In the genomic region with DNA sequence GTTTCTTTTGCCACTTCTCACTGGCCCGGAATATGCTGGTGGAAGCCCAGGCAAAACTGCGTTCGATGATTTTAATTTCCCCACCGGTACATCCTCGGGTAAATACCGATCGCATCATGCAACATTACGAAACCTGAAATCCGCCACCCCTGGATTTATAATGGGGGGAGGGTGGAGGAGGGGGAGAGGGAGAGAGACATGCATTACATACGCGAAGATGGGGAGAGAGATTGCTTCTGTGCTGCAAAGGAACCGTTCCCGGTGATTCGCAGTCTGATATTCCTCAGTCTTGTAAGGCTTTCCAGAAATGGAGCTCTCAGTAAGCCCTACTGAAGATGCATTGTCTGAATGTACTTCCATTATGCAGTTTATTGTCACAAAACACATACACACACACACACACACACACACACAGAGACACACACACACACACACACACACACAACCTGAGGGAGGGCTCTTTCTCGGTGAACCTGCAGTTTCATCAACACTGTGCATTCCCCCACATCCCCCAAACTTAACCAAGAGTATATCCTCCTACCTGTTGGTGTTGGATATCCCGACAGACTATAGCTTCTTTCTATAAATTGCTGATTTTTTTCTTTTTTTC, we compare ENCODE assay signal across 8 cellular contexts. TPM values are rescaled to one million over a fixed set of nuclear protein-coding genes. Genes with fewer than 3 reads are reported as not detected.
DNase-seq lines count a peak whose midpoint lies in the region; ATAC-seq and TF ChIP-seq lines count a peak whose summit lies in the region.

No MANE protein-coding gene starts in this region.

- H3K4me2 ChIP-seq in osteoblast (ENCODE audit: insufficient read depth, low read length) = peak overlapping the region; percentile 93

- H3K4me3 ChIP-seq in AG04450 (ENCODE audit: low read depth, low read length) = peak overlapping the region; percentile 62
- peak overlapping the region; percentile 82 for H3K4me3 ChIP-seq in endocrine pancreas (ENCODE audit: control insufficient read depth, insufficient read depth, low read length)
- peak overlapping the region; percentile 76 for H3K4me3 ChIP-seq in osteoblast (ENCODE audit: insufficient read depth, low read length)

- no peak overlapping the region for H3K9ac ChIP-seq in endocrine pancreas (ENCODE audit: control insufficient read depth, insufficient read depth, low read length)

- DNase-seq in AG04450 (ENCODE audit: low read depth, low spot score) (no peak), NCI-H748 treated with DMSO at 0.1 percent for 48 hours (lab: John Stamatoyannopoulos, UW) (peak; percentile 77), osteoblast (ENCODE audit: insufficient read length, low spot score, missing footprints) (peak; percentile 63), NCI-H2107 treated with DMSO at 0.1 percent for 48 hours (lab: John Stamatoyannopoulos, UW; ENCODE audit: unreplicated experiment) (no peak), T1000 (lab: John Stamatoyannopoulos, UW) (no peak)

- no peaks in the 10 kb centered on the region for H3K79me2 ChIP-seq in osteoblast (ENCODE audit: insufficient read depth, low read length)

- peak; percentile 28 for ATAC-seq in GM21526 (IDR thresholded peaks at IDR 0.05; ENCODE audit: low FRiP score, unreplicated experiment)
- no peak for ATAC-seq in HG02588 (IDR thresholded peaks at IDR 0.05; ENCODE audit: unreplicated experiment)

- no peak for TF ChIP-seq CTCF in AG04450 (IDR thresholded peaks at IDR 0.05; ENCODE audit: low read depth, low read length)
- TF ChIP-seq CTCF in osteoblast (IDR thresholded peaks at IDR 0.05; ENCODE audit: extremely low read depth, low read depth, low read length) = no peak

- H3K4me1 ChIP-seq in endocrine pancreas (ENCODE audit: control insufficient read depth, insufficient read depth, low read length) (no peaks in the 10 kb centered on the region), osteoblast (ENCODE audit: insufficient read depth, low read length) (peaks cover 13% of the 10 kb centered on the region)

- CTCF ChIA-PET in AG04450 (lab: Charles Lee) = interaction anchor here (0.6 to 1.7 kb wide), 9 partner anchors 9 to 1112 kb away, joined by 3 to 7 read pairs (median 5); no protein-coding TSS in a partner anchor

- peak overlapping the region; percentile 96 for H2AFZ ChIP-seq in osteoblast (ENCODE audit: low read length)

- POLR2A ChIA-PET in AG04450 (lab: Yijun Ruan, JAX) = interaction anchor here (0.6 to 0.7 kb wide), 3 partner anchors 10 to 603 kb away, joined by 3 to 4 read pairs (median 4); no protein-coding TSS in a partner anchor

- H3K27ac ChIP-seq in AG04450 (ENCODE audit: low read depth, low read length) = no peak overlapping the region
- peak overlapping the region; percentile 97 for H3K27ac ChIP-seq in osteoblast (ENCODE audit: low read depth, low read length)

- H3K36me3 ChIP-seq in endocrine pancreas (ENCODE audit: control insufficient read depth, insufficient read depth, low read length) (no peaks in the 10 kb centered on the region), osteoblast (ENCODE audit: insufficient read depth, low read length) (no peaks in the 10 kb centered on the region)

- H4K20me1 ChIP-seq in osteoblast (ENCODE audit: insufficient read depth, low read length) = no peaks in the 10 kb centered on the region

- no peaks in the 10 kb centered on the region for H3K27me3 ChIP-seq in AG04450 (ENCODE audit: control insufficient read depth, insufficient read depth, low read length)
- H3K27me3 ChIP-seq in endocrine pancreas (ENCODE audit: control insufficient read depth, insufficient read depth, low read length) = no peaks in the 10 kb centered on the region
- H3K27me3 ChIP-seq in osteoblast (ENCODE audit: insufficient read depth, low read length) = no peaks in the 10 kb centered on the region

- H3K9me3 ChIP-seq in AG04450 (ENCODE audit: control insufficient read depth, insufficient read depth, low read length) = no peaks in the 10 kb centered on the region
- no peaks in the 10 kb centered on the region for H3K9me3 ChIP-seq in endocrine pancreas (ENCODE audit: control insufficient read depth, low read length)
- no peaks in the 10 kb centered on the region for H3K9me3 ChIP-seq in osteoblast (ENCODE audit: low read depth, low read length)

RNA-seq across cellular contexts. Expression of a gene that starts 0.7 kb away (rescaled TPM):
- 5.0 and 6.6 TPM in 2 replicates for polyA plus RNA-seq in AG04450 (2011; rRNA removed)
- polyA minus RNA-seq in AG04450 (2011; rRNA and poly(A)+ RNA removed) = 3.9 and 4.4 TPM in 2 replicates
- total RNA-seq in osteoblast = 7.2 and 10.3 TPM in 2 replicates

RNA-seq across cellular contexts. Expression of a gene that starts 32.5 kb away (rescaled TPM):
- polyA plus RNA-seq in AG04450 (2011; rRNA removed) = 65.2 and 82.8 TPM in 2 replicates
- polyA minus RNA-seq in AG04450 (2011; rRNA and poly(A)+ RNA removed) = 8.7 and 15.9 TPM in 2 replicates
- total RNA-seq in osteoblast = 42.3 and 47.1 TPM in 2 replicates

Comparison
In these comparisons a context has a peak if more than half of its experiments do, and no peak if none do; other contexts are left out.
1. DNase-seq: peak in NCI-H748 treated with DMSO at 0.1 percent for 48 hours (single experiment) and osteoblast (single experiment); none in AG04450 (single experiment), NCI-H2107 treated with DMSO at 0.1 percent for 48 hours (single experiment) and T1000 (single experiment).
2. Peak in every context shown above with its lines, with median percentiles within 50 percentile points of each other: H3K4me3 ChIP-seq.